In genomic region chr17:63476494-63476856, GRCh38 we compare ENCODE assay signal across 8 cellular contexts. TPM values are rescaled to one million over a fixed set of nuclear protein-coding genes. Genes with fewer than 3 reads are reported as not detected.
DNase-seq lines count a peak whose midpoint lies in the region; ATAC-seq, FAIRE-seq and TF ChIP-seq lines count a peak whose summit lies in the region.

No MANE protein-coding gene starts in this region.

- H3K4me1 ChIP-seq in SJSA1 (replicated peaks) = peaks cover 20% of the 10 kb centered on the region
- peaks cover 6 to 8% of the 10 kb centered on the region in 2 experiments for H3K4me1 ChIP-seq in trophoblast cell (ENCODE audit: control insufficient read depth in 1 of 2, insufficient read depth in 2 of 2, low read length in 2 of 2)

- H3K27me3 ChIP-seq in SJSA1 (replicated peaks) (peaks cover 32% of the 10 kb centered on the region), trophoblast cell (ENCODE audit: insufficient read depth, low read length) (peaks cover 4% of the 10 kb centered on the region)

- no peaks in the 10 kb centered on the region for H3K36me3 ChIP-seq in SJSA1
- H3K36me3 ChIP-seq in trophoblast cell (ENCODE audit: control insufficient read depth in 1 of 2, insufficient read depth in 2 of 2, low read length in 2 of 2) = no peaks in the 10 kb centered on the region

- peak overlapping the region; percentile 36 for H3K4me3 ChIP-seq in SJSA1
- peak overlapping the region; percentile 61 for H3K4me3 ChIP-seq in fibroblast of the aortic adventitia (ENCODE audit: low read depth, low read length)
- peak overlapping the region; percentile 56 for H3K4me3 ChIP-seq in trophoblast cell (ENCODE audit: low read depth, low read length)

- H4K91ac ChIP-seq in trophoblast cell (ENCODE audit: low read depth, low read length) = no peak overlapping the region

- H4K12ac ChIP-seq in trophoblast cell (ENCODE audit: low read depth, low read length) = no peak overlapping the region

- H2BK5ac ChIP-seq in trophoblast cell (ENCODE audit: low read depth, low read length, poor library complexity) = no peak overlapping the region

- no peak overlapping the region for H2AK5ac ChIP-seq in trophoblast cell (ENCODE audit: low read length)

- H3K9ac ChIP-seq in trophoblast cell (ENCODE audit: low read length) = no peak overlapping the region

- no peak overlapping the region for H4K8ac ChIP-seq in trophoblast cell (ENCODE audit: low read depth, low read length)

- no peak overlapping the region for H3K14ac ChIP-seq in trophoblast cell (ENCODE audit: low read length)

- no peak for FAIRE-seq in GM12892 (lab: Jason Lieb, UNC)

- H2BK120ac ChIP-seq in trophoblast cell (ENCODE audit: insufficient read depth, low read length, poor library complexity) = no peak overlapping the region

- WGBS in trophoblast cell (ENCODE audit: extremely low coverage, insufficient coverage, insufficient read length) = no CpG with 5 or more reads among the region's 34 CpGs

- no peaks in the 10 kb centered on the region for H3K79me2 ChIP-seq in trophoblast cell (ENCODE audit: control insufficient read depth, insufficient read depth, low read length, poor library complexity)

- TF ChIP-seq CTCF in fibroblast of the aortic adventitia (IDR thresholded peaks at IDR 0.05; ENCODE audit: insufficient read depth, low read length) = no peak

- no peak overlapping the region for H2AFZ ChIP-seq in trophoblast cell (ENCODE audit: insufficient read depth, low read length, poor library complexity)

- H2BK12ac ChIP-seq in trophoblast cell (ENCODE audit: low read length) = no peak overlapping the region

- H3K27ac ChIP-seq in SJSA1 (no peak overlapping the region), trophoblast cell (ENCODE audit: low read depth, low read length) (no peak overlapping the region)

- TF ChIP-seq POLR2A in GM12892 (IDR thresholded peaks at IDR 0.05; ENCODE audit: low read depth, low read length) = no peak

- peak; percentile 12 for DNase-seq in activated effector memory CD4-positive, alpha-beta T cell treated with Interleukin-2 at 50 U/mL for 16 hours
- no peak for DNase-seq in activated effector memory CD4-positive, alpha-beta T cell treated with anti-CD3 and anti-CD28 coated beads, Interleukin-2, amount 50 U/mL, for 16 hours
- DNase-seq in SJSA1 (ENCODE audit: low read depth in 1 of 2, low spot score in 2 of 2) = no peak
- no peak for DNase-seq in fibroblast of the aortic adventitia (ENCODE audit: low read depth)
- peak in 1 of 2 donors; percentile 5 for DNase-seq in trophoblast cell
- DNase-seq in GM12892 (ENCODE audit: insufficient read length) = no peak
- DNase-seq in effector CD4-positive, alpha-beta T cell = no peak

- peak overlapping the region; percentile 93 for H3K4me2 ChIP-seq in trophoblast cell (ENCODE audit: low read length)

- ATAC-seq in GM18520 (IDR thresholded peaks at IDR 0.05; ENCODE audit: unreplicated experiment) = no peak

- no peak overlapping the region for H3K23ac ChIP-seq in trophoblast cell (ENCODE audit: low read length)

- H3K4ac ChIP-seq in trophoblast cell (ENCODE audit: low read depth, low read length) = no peak overlapping the region

- H3K79me1 ChIP-seq in trophoblast cell (ENCODE audit: low read length) = no peaks in the 10 kb centered on the region

- no peak overlapping the region for H3K18ac ChIP-seq in trophoblast cell (ENCODE audit: low read length)

- H3K9me3 ChIP-seq in SJSA1 (replicated peaks) (no peaks in the 10 kb centered on the region), trophoblast cell (ENCODE audit: insufficient read depth, low read depth, low read length) (peaks cover 4% of the 10 kb centered on the region)

RNA-seq across cellular contexts. Expression of gene ACE, which starts 0.4 kb away (rescaled TPM):
- total RNA-seq in SJSA1 (2014; rRNA removed; shearing (Covaris generic)) = 0.13 TPM in 1 of 2 replicates, not detected in the other
- 16.9 and 24.3 TPM in 2 replicates for total RNA-seq in fibroblast of the aortic adventitia (ENCODE audit: low replicate concordance)
- 0.25 and 0.39 TPM in 2 replicates for polyA plus RNA-seq in trophoblast cell (2013)
- polyA plus RNA-seq in GM12892 (2012; ENCODE audit: missing spikeins) = 0.25 TPM

RNA-seq across cellular contexts. Expression of gene CYB561, which starts 30.4 kb away (rescaled TPM):
- 8.6 and 13.4 TPM in 2 replicates for total RNA-seq in SJSA1 (2014; rRNA removed; shearing (Covaris generic))
- 16.4 and 29.5 TPM in 2 replicates for total RNA-seq in fibroblast of the aortic adventitia (ENCODE audit: low replicate concordance)
- polyA plus RNA-seq in trophoblast cell (2013) = 15.7 and 18.0 TPM in 2 replicates
- 3.3 TPM for polyA plus RNA-seq in GM12892 (2012; ENCODE audit: missing spikeins)

RNA-seq across cellular contexts. Expression of gene KCNH6, which starts 46.7 kb away (rescaled TPM):
- not detected in 2 replicates for total RNA-seq in SJSA1 (2014; rRNA removed; shearing (Covaris generic))
- total RNA-seq in fibroblast of the aortic adventitia (ENCODE audit: low replicate concordance) = not detected in 2 replicates
- polyA plus RNA-seq in trophoblast cell (2013) = not detected in 2 replicates
- polyA plus RNA-seq in GM12892 (2012; ENCODE audit: missing spikeins) = not detected

Comparison
In these comparisons a context has a peak if more than half of its experiments do, and no peak if none do; other contexts are left out.
1. RNA of gene ACE, which starts 0.4 kb away (total RNA-seq): 16.9 to 24.3 TPM in fibroblast of the aortic adventitia; 0.13 TPM in SJSA1; every median in the first group is over 10 times any median in the second.
2. Peak in every context shown above with its lines, with median percentiles within 50 percentile points of each other: H3K4me3 ChIP-seq.